Comparison of ENCODE assay signal across 1 cellular context in genomic region chr3:42749753-42750231, GRCh38.
A peak's percentile ranks its signal among the peaks of the same experiment; 100 is the strongest.
TF ChIP-seq lines count a peak whose summit lies in the region.

No MANE protein-coding gene starts in this region.

TF ChIP-seq in HepG2, 621 proteins besides CTCF, POLR2A, EP300 and RAD21:
- TF ChIP-seq ARID3A (IDR thresholded peaks at IDR 0.05; ENCODE audit: low read depth, low read length) (no peak), ZNF350 (CRISPR knock-in tag; IDR thresholded peaks at IDR 0.05; ENCODE audit: borderline replicate concordance, low read depth) (no peak), ZNF224 (CRISPR knock-in tag; IDR thresholded peaks at IDR 0.05) (0 out of 2 replicates have a peak, but pooled peaks have one; percentile 44), TCF12 (IDR thresholded peaks at IDR 0.05) (no peak), TCF12 (CRISPR knock-in tag; IDR thresholded peaks at IDR 0.05) (no peak), ZNF687 (CRISPR knock-in tag; IDR thresholded peaks at IDR 0.05) (peak; percentile 56), ZBTB10 (CRISPR knock-in tag; IDR thresholded peaks at IDR 0.05; ENCODE audit: borderline replicate concordance) (0 out of 2 replicates have a peak, but pooled peaks have one; percentile 27), STAG1 (CRISPR knock-in tag; IDR thresholded peaks at IDR 0.05) (peak; percentile 71), HMGXB4 (CRISPR knock-in tag; IDR thresholded peaks at IDR 0.05; ENCODE audit: borderline replicate concordance in 1 of 2, low read depth in 1 of 2) (peak; percentile 32 to 49; a peak in 3 of 4 replicates), MEIS1 (CRISPR knock-in tag; IDR thresholded peaks at IDR 0.05; ENCODE audit: borderline replicate concordance) (0 out of 2 replicates have a peak, but pooled peaks have one; percentile 31), ZNF558 (CRISPR knock-in tag; IDR thresholded peaks at IDR 0.05; ENCODE audit: borderline replicate concordance) (no peak), ZFX (CRISPR knock-in tag; IDR thresholded peaks at IDR 0.05; ENCODE audit: low read depth) (peak; percentile 63; the same call in 1 of the 2 replicates), YEATS4 (CRISPR knock-in tag; IDR thresholded peaks at IDR 0.05; ENCODE audit: borderline replicate concordance) (0 out of 2 replicates have a peak, but pooled peaks have one; percentile 32), XRCC5 (optimal IDR thresholded peaks at IDR 0.05; ENCODE audit: low read length) (peak; percentile 45), BRCA1 (CRISPR knock-in tag; IDR thresholded peaks at IDR 0.05) (no peak), ERF (CRISPR knock-in tag; IDR thresholded peaks at IDR 0.05) (peak; percentile 38; the same call in 1 of the 2 replicates), TEAD3 (CRISPR knock-in tag; optimal IDR thresholded peaks at IDR 0.05; ENCODE audit: borderline replicate concordance) (peak; percentile 55), NFE2L1 (CRISPR knock-in tag; IDR thresholded peaks at IDR 0.05; ENCODE audit: borderline replicate concordance) (no peak), ZNF318 (CRISPR knock-in tag; IDR thresholded peaks at IDR 0.05) (no peak), IRX3 (CRISPR knock-in tag; IDR thresholded peaks at IDR 0.05; ENCODE audit: borderline replicate concordance, low read depth) (no peak), HES4 (CRISPR knock-in tag; IDR thresholded peaks at IDR 0.05; ENCODE audit: borderline replicate concordance) (no peak), TFDP2 (CRISPR knock-in tag; IDR thresholded peaks at IDR 0.05) (peak; percentile 44; the same call in 1 of the 2 replicates), PITX1 (CRISPR knock-in tag; IDR thresholded peaks at IDR 0.05) (peak; percentile 45; the same call in 1 of the 2 replicates), CEBPG (CRISPR knock-in tag; IDR thresholded peaks at IDR 0.05) (no peak), PRMT3 (CRISPR knock-in tag; IDR thresholded peaks at IDR 0.05; ENCODE audit: borderline replicate concordance, low read depth) (no peak), SMC3 (IDR thresholded peaks at IDR 0.05; ENCODE audit: low read length) (0 out of 2 replicates have a peak, but pooled peaks have one; percentile 15)
